10 cellular contexts compared by ENCODE assay signal in genomic region chr2:46275995-46276394, GRCh38. TPM values are rescaled to one million over a fixed set of nuclear protein-coding genes. Genes with fewer than 3 reads are reported as not detected.
DNase-seq lines count a peak whose midpoint lies in the region; ATAC-seq, FAIRE-seq and TF ChIP-seq lines count a peak whose summit lies in the region.
"Had no signal": no experiment of that assay in that cellular context is flagged by ENCODE, and none has a peak within 500 bp of the region (broad histone marks: within the 10 kb centered on the region; RNA-seq: fewer than 3 reads in every experiment).

No MANE protein-coding gene starts in this region.

- H3K4me1 ChIP-seq in K562 (replicated peaks in 1 of 2; ENCODE audit: control insufficient read depth in 2 of 2, insufficient read depth in 2 of 2, low read length in 2 of 2): peaks cover 6 to 8% of the 10 kb centered on the region in 2 experiments

- no peaks in the 10 kb centered on the region for H3K9me3 Mint-ChIP-seq in stimulated activated naive CD8-positive, alpha-beta T cell treated with anti-CD3 and anti-CD28 coated beads, Interleukin-15, amount 100 ng/mL, for 72 hours
- no peaks in the 10 kb centered on the region for H3K9me3 Mint-ChIP-seq in stimulated activated effector memory CD8-positive, alpha-beta T cell treated with anti-CD3 and anti-CD28 coated beads, Interleukin-12 subunit alpha, Interleukin-12 subunit beta, amount 100 ng/mL, for 72 hours
- H3K9me3 Mint-ChIP-seq: activated naive CD4-positive, alpha-beta T cell treated with anti-CD3 and anti-CD28 coated beads for 36 hours had no signal

- no peak overlapping the region for H3K27ac ChIP-seq in K562 (ENCODE audit: extremely low read depth, low read depth, low read length)

- H3K27ac Mint-ChIP-seq in stimulated activated naive CD8-positive, alpha-beta T cell treated with anti-CD3 and anti-CD28 coated beads, Interleukin-15, amount 100 ng/mL, for 72 hours: peak overlapping the region; percentile 82 to 84
- H3K27ac Mint-ChIP-seq in stimulated activated effector memory CD8-positive, alpha-beta T cell treated with anti-CD3 and anti-CD28 coated beads, Interleukin-12 subunit alpha, Interleukin-12 subunit beta, amount 100 ng/mL, for 72 hours: no peak overlapping the region
- H3K27ac Mint-ChIP-seq: activated naive CD4-positive, alpha-beta T cell treated with anti-CD3 and anti-CD28 coated beads for 36 hours had no signal

- H3K36me3 Mint-ChIP-seq in stimulated activated effector memory CD8-positive, alpha-beta T cell treated with anti-CD3 and anti-CD28 coated beads, Interleukin-12 subunit alpha, Interleukin-12 subunit beta, amount 100 ng/mL, for 72 hours: no peaks in the 10 kb centered on the region

- H3K4me3 Mint-ChIP-seq in stimulated activated naive CD8-positive, alpha-beta T cell treated with anti-CD3 and anti-CD28 coated beads, Interleukin-15, amount 100 ng/mL, for 72 hours: peak overlapping the region; percentile 64 to 73
- no peak overlapping the region for H3K4me3 Mint-ChIP-seq in stimulated activated effector memory CD8-positive, alpha-beta T cell treated with anti-CD3 and anti-CD28 coated beads, Interleukin-12 subunit alpha, Interleukin-12 subunit beta, amount 100 ng/mL, for 72 hours
- H3K4me3 Mint-ChIP-seq: activated naive CD4-positive, alpha-beta T cell treated with anti-CD3 and anti-CD28 coated beads for 36 hours had no signal

- H2AFZ ChIP-seq in K562 (ENCODE audit: low read depth, low read length): 0 out of 2 replicates have a peak overlapping the region, but pooled peaks have one; percentile 16

- TF ChIP-seq RAD21 in K562 (CRISPR knock-in tag; conservative IDR thresholded peaks at IDR 0.05 in 1 of 2, IDR thresholded peaks at IDR 0.05 in 1 of 2): no peak

- in situ Hi-C loops in K562 (cut with MboI): no loop called here

- no peaks in the 10 kb centered on the region for H3K27me3 ChIP-seq in K562 (ENCODE audit: control insufficient read depth in 2 of 2, insufficient read depth in 2 of 2, low read length in 2 of 2)

- BruUV-seq in K562 (replicated peaks; lab: Mats Ljungman, UMichigan): no TSS peak

- no peak for TF ChIP-seq CTCF in K562 (IDR thresholded peaks at IDR 0.05 in 2 of 3, conservative IDR thresholded peaks at IDR 0.05 in 1 of 3; ENCODE audit: insufficient read depth in 2 of 3, low read depth in 1 of 3, low read length in 3 of 3)

- peak overlapping the region in 1 of 2 experiments; percentile 84; a peak in 2 of 4 replicates for H3K9ac ChIP-seq in K562 (ENCODE audit: insufficient read depth in 1 of 2, low read depth in 2 of 2, low read length in 2 of 2)

- no peaks in the 10 kb centered on the region for H3K79me2 ChIP-seq in K562 (ENCODE audit: control insufficient read depth, insufficient read depth, low read length)

- H3K9me3 ChIP-seq in K562 (replicated peaks; ENCODE audit: control insufficient read depth, insufficient read depth, low read depth, low read length): no peaks in the 10 kb centered on the region

- ATAC-seq in K562 (no peak), GM18861 (IDR thresholded peaks at IDR 0.05; ENCODE audit: unreplicated experiment) (no peak), GM19395 (IDR thresholded peaks at IDR 0.05; ENCODE audit: unreplicated experiment) (no peak)
- peak; percentile 69 for ATAC-seq in stimulated activated naive CD8-positive, alpha-beta T cell treated with anti-CD3 and anti-CD28 coated beads, Interleukin-15, amount 100 ng/mL, for 72 hours
- no peak for ATAC-seq in stimulated activated effector memory CD8-positive, alpha-beta T cell treated with anti-CD3 and anti-CD28 coated beads, Interleukin-12 subunit alpha, Interleukin-12 subunit beta, amount 100 ng/mL, for 72 hours

- peak; percentile 73 for DNase-seq in NCI-H2227 (lab: John Stamatoyannopoulos, UW; ENCODE audit: unreplicated experiment)
- no peak for DNase-seq in K562 (ENCODE audit: extremely low read depth in 1 of 4, low spot score in 3 of 4)
- DNase-seq in islet precursor cell: peak; percentile 81
- DNase-seq in stimulated activated naive CD8-positive, alpha-beta T cell treated with anti-CD3 and anti-CD28 coated beads, Interleukin-15, amount 100 ng/mL, for 72 hours: peak in 1 of 2 donors; percentile 45
- no peak for DNase-seq in stimulated activated effector memory CD8-positive, alpha-beta T cell treated with anti-CD3 and anti-CD28 coated beads, Interleukin-12 subunit alpha, Interleukin-12 subunit beta, amount 100 ng/mL, for 72 hours (ENCODE audit: low spot score in 2 of 2)
- no peak for DNase-seq in GM19239 (ENCODE audit: insufficient read length, low spot score)
- DNase-seq: activated naive CD4-positive, alpha-beta T cell treated with anti-CD3 and anti-CD28 coated beads for 36 hours; NCI-H1436 had no signal

- POLR2A ChIA-PET in K562 (lab: Yijun Ruan, JAX): interaction anchor here (0.6 to 0.9 kb wide), 2 partner anchors 10 to 28 kb away, joined by 3 read pairs; no protein-coding TSS in a partner anchor

- no peak for TF ChIP-seq POLR2A in K562 (conservative IDR thresholded peaks at IDR 0.05)

- no peaks in the 10 kb centered on the region for H3K36me3 ChIP-seq in K562 (ENCODE audit: control insufficient read depth, insufficient read depth, low read length)

- CTCF ChIA-PET in K562 (lab: Yijun Ruan, JAX; ENCODE audit: low intra/inter-chr PET ratio): no interaction called here

- H3K9me1 ChIP-seq in K562 (ENCODE audit: control insufficient read depth, insufficient read depth, low read length): no peaks in the 10 kb centered on the region

- no peaks in the 10 kb centered on the region for H4K20me1 ChIP-seq in K562 (replicated peaks; ENCODE audit: control insufficient read depth, insufficient read depth, low read length)

- WGBS in K562 (ENCODE audit: insufficient coverage, low coverage, missing lambda C conversion rate): 68% methylated on average over 13 of the region's 20 CpGs

- no peak overlapping the region for H3K4me2 ChIP-seq in K562 (ENCODE audit: insufficient read depth, low read length)

- peaks cover 22% of the 10 kb centered on the region for H3K4me1 Mint-ChIP-seq in stimulated activated naive CD8-positive, alpha-beta T cell treated with anti-CD3 and anti-CD28 coated beads, Interleukin-15, amount 100 ng/mL, for 72 hours
- H3K4me1 Mint-ChIP-seq in stimulated activated effector memory CD8-positive, alpha-beta T cell treated with anti-CD3 and anti-CD28 coated beads, Interleukin-12 subunit alpha, Interleukin-12 subunit beta, amount 100 ng/mL, for 72 hours: peaks cover 7% of the 10 kb centered on the region

- intact Hi-C loops in K562 (cut with micrococcal nuclease): no loop called here

- H3K4me3 ChIP-seq in K562: no peak overlapping the region

- H3K27me3 Mint-ChIP-seq in stimulated activated naive CD8-positive, alpha-beta T cell treated with anti-CD3 and anti-CD28 coated beads, Interleukin-15, amount 100 ng/mL, for 72 hours: peaks cover 9% of the 10 kb centered on the region

- no peak for TF ChIP-seq EP300 in K562 (IDR thresholded peaks at IDR 0.05; ENCODE audit: low read length)

- FAIRE-seq in K562 (lab: Jason Lieb, UNC): no peak
- no peak for FAIRE-seq in GM19239 (lab: Jason Lieb, UNC)

TF ChIP-seq in K562, 482 proteins besides CTCF, POLR2A, EP300 and RAD21:
- TF ChIP-seq NBN (IDR thresholded peaks at IDR 0.05; ENCODE audit: low read depth): no peak
- TF ChIP-seq NCOR1 (IDR thresholded peaks at IDR 0.05): no peak
- TF ChIP-seq BMI1 (IDR thresholded peaks at IDR 0.05; ENCODE audit: low read length): no peak

RNA-seq across cellular contexts. Expression of gene EPAS1, which starts 21.2 kb away (rescaled TPM):
- 16.7 and 39.1 TPM in 2 replicates for total RNA-seq in K562 (2011; cell fraction: chromatin; rRNA removed; ENCODE audit: low replicate concordance)
- total RNA-seq in K562 (2011; cell fraction: nucleolus; rRNA removed): 11.2 and 15.0 TPM in 2 replicates
- total RNA-seq in K562 (2011; cell fraction: nucleoplasm; rRNA removed): 13.9 and 14.0 TPM in 2 replicates
- total RNA-seq in K562 (2014; rRNA removed): 1.8 and 4.3 TPM in 2 replicates
- 2.6 and 4.1 TPM in 2 replicates for total RNA-seq in K562 (2014; rRNA removed; fragmentation: Illumina TruSeq; extraction: Trizol)
- 5.3 and 5.6 TPM in 2 replicates for total RNA-seq in K562 (2015; rRNA removed; fragmentation: Illumina TruSeq; extraction: Trizol)
- 9.9 and 11.2 TPM in 2 replicates for total RNA-seq in K562 (2021)
- 4.1 and 14.1 TPM in 2 replicates for polyA plus RNA-seq in K562 (2011; rRNA removed)
- polyA plus RNA-seq in K562 (2011; cell fraction: cytosol; rRNA removed): 3.4 and 4.8 TPM in 2 replicates
- polyA plus RNA-seq in K562 (2011; cell fraction: nucleus; rRNA removed): 15.8 and 17.6 TPM in 2 replicates
- 13.3 and 35.0 TPM in 2 replicates for polyA plus RNA-seq in K562 (2012)
- 4.6 and 6.2 TPM in 2 replicates for polyA plus RNA-seq in K562 (2014; fragmentation: Illumina TruSeq; extraction: Trizol)
- polyA plus RNA-seq in K562 (2014; fragmentation: Nextera tagmentation; extraction: Ambion mirVana): under 1 TPM; 0.25 to 0.56 TPM
- polyA plus RNA-seq in K562 (2014; rRNA removed): 2.9 and 3.6 TPM in 2 replicates
- polyA minus RNA-seq in K562 (2011; rRNA and poly(A)+ RNA removed): 6.0 and 12.7 TPM in 2 replicates
- 6.8 and 16.1 TPM in 2 replicates for polyA minus RNA-seq in K562 (2011; cell fraction: cytosol; rRNA and poly(A)+ RNA removed)
- polyA minus RNA-seq in K562 (2011; cell fraction: nucleus; rRNA and poly(A)+ RNA removed): 14.5 and 17.2 TPM in 2 replicates

Comparison
In these comparisons a context has a peak if more than half of its experiments do, and no peak if none do; other contexts are left out.
1. DNase-seq: peak in NCI-H2227 (single experiment) and islet precursor cell (single experiment); none in K562 (0 of 4), stimulated activated effector memory CD8-positive, alpha-beta T cell treated with anti-CD3 and anti-CD28 coated beads, Interleukin-12 subunit alpha, Interleukin-12 subunit beta, amount 100 ng/mL, for 72 hours (0 of 2) and GM19239 (single experiment).